31 cellular contexts compared by ENCODE assay signal in genomic region chr20:15627501-15627903, GRCh38.
DNase-seq lines count a peak whose midpoint lies in the region; ATAC-seq, FAIRE-seq and TF ChIP-seq lines count a peak whose summit lies in the region.
"Had no signal": no experiment of that assay in that cellular context is flagged by ENCODE, and none has a peak within 500 bp of the region (broad histone marks: within the 10 kb centered on the region; RNA-seq: fewer than 3 reads in every experiment).

No MANE protein-coding gene starts in this region.

- no peak overlapping the region for H3K4me3 Mint-ChIP-seq in endodermal cell
- no peak overlapping the region for H3K4me3 Mint-ChIP-seq in stimulated activated memory B cell treated with anti-CD40 and anti-IgM and Interleukin-4, amounts not matched to agents 10 μg/mL and 1 μg/mL and 100 μg/mL, for 72 hours
- H3K4me3 Mint-ChIP-seq: CD14-positive monocyte; CD8-positive, alpha-beta memory T cell; IgD-negative memory B cell had no signal

- peak; percentile 32 for FAIRE-seq in A549 (lab: Jason Lieb, UNC)
- FAIRE-seq: GM18507, HTR-8/SVneo had no signal

- H3K4me3 ChIP-seq in A549: no peak overlapping the region
- H3K4me3 ChIP-seq in HUES6 (ENCODE audit: low read depth, low read length): peak overlapping the region; percentile 27
- no peak overlapping the region for H3K4me3 ChIP-seq in endodermal cell (ENCODE audit: low read length)
- peak overlapping the region; percentile 34; the same call in 1 of the 2 replicates for H3K4me3 ChIP-seq in iPS-20b (ENCODE audit: low read length)
- H3K4me3 ChIP-seq: PC-9, SJCRH30 had no signal

- no peak for TF ChIP-seq RAD21 in A549 (conservative IDR thresholded peaks at IDR 0.05 in 1 of 2, IDR thresholded peaks at IDR 0.05 in 1 of 2)

- H3K9me3 Mint-ChIP-seq in endodermal cell: peaks cover 2% of the 10 kb centered on the region
- no peaks in the 10 kb centered on the region for H3K9me3 Mint-ChIP-seq in stimulated activated memory B cell treated with anti-CD40 and anti-IgM and Interleukin-4, amounts not matched to agents 10 μg/mL and 1 μg/mL and 100 μg/mL, for 72 hours

- H3K36me3 Mint-ChIP-seq in endodermal cell (ENCODE audit: low read depth): no peaks in the 10 kb centered on the region
- no peaks in the 10 kb centered on the region for H3K36me3 Mint-ChIP-seq in stimulated activated memory B cell treated with anti-CD40 and anti-IgM and Interleukin-4, amounts not matched to agents 10 μg/mL and 1 μg/mL and 100 μg/mL, for 72 hours
- H3K36me3 Mint-ChIP-seq: CD14-positive monocyte; CD8-positive, alpha-beta memory T cell had no signal

- TF ChIP-seq CTCF in A549 (IDR thresholded peaks at IDR 0.05) (no peak), endodermal cell (conservative IDR thresholded peaks at IDR 0.05) (no peak)

- H3K27me3 ChIP-seq in HUES6 (ENCODE audit: control insufficient read depth, insufficient read depth, low read length): no peaks in the 10 kb centered on the region
- no peaks in the 10 kb centered on the region for H3K27me3 ChIP-seq in endodermal cell (ENCODE audit: control insufficient read depth, insufficient read depth, low read length, poor library complexity, severe bottlenecking)
- no peaks in the 10 kb centered on the region for H3K27me3 ChIP-seq in iPS-20b (ENCODE audit: insufficient read depth, low read length)
- H3K27me3 ChIP-seq: BE2C, SJCRH30 had no signal

- no peak for TF ChIP-seq EP300 in A549 (IDR thresholded peaks at IDR 0.05)

- H3K27ac Mint-ChIP-seq in endodermal cell: no peak overlapping the region
- no peak overlapping the region for H3K27ac Mint-ChIP-seq in stimulated activated memory B cell treated with anti-CD40 and anti-IgM and Interleukin-4, amounts not matched to agents 10 μg/mL and 1 μg/mL and 100 μg/mL, for 72 hours
- H3K27ac Mint-ChIP-seq: CD14-positive monocyte; CD8-positive, alpha-beta memory T cell had no signal

- no peaks in the 10 kb centered on the region for H3K36me3 ChIP-seq in HUES6 (ENCODE audit: control insufficient read depth, insufficient read depth, low read length)
- H3K36me3 ChIP-seq in endodermal cell (ENCODE audit: control insufficient read depth, insufficient read depth, low read length): no peaks in the 10 kb centered on the region
- H3K36me3 ChIP-seq in iPS-20b (ENCODE audit: insufficient read depth, low read depth, low read length): no peaks in the 10 kb centered on the region
- H3K36me3 ChIP-seq: BE2C, SJCRH30 had no signal

- H3K9ac ChIP-seq in HUES6 (ENCODE audit: low read length) (no peak overlapping the region), endodermal cell (ENCODE audit: extremely low read depth, low read length, poor library complexity, severe bottlenecking) (no peak overlapping the region), iPS-20b (ENCODE audit: low read depth, low read length) (no peak overlapping the region)
- H3K9ac ChIP-seq: KMS-11 had no signal

- no peak for ATAC-seq in A549
- no peak for ATAC-seq in stimulated activated memory B cell treated with anti-CD40 and anti-IgM and Interleukin-4, amounts not matched to agents 10 μg/mL and 1 μg/mL and 100 μg/mL, for 72 hours
- ATAC-seq: Right ventricle myocardium inferior, SK-N-SH treated with all-trans-retinoic acid at 6 μM for 48 hours had no signal

- POLR2A ChIA-PET in A549 (lab: Yijun Ruan, JAX): no interaction called here

- H3K27ac ChIP-seq in A549 (no peak overlapping the region), HUES6 (ENCODE audit: low read depth, low read length) (peak overlapping the region; percentile 60; the same call in 1 of the 2 replicates), endodermal cell (ENCODE audit: low read depth, low read length) (no peak overlapping the region), iPS-20b (ENCODE audit: low read length) (no peak overlapping the region)
- H3K27ac ChIP-seq: 22Rv1, KMS-11, PC-9, SJCRH30 had no signal

- H3K4me2 ChIP-seq in A549: no peak overlapping the region
- H3K4me2 ChIP-seq: KMS-11, PC-9 had no signal

- peaks cover 13% of the 10 kb centered on the region for H3K4me1 Mint-ChIP-seq in endodermal cell
- H3K4me1 Mint-ChIP-seq in stimulated activated memory B cell treated with anti-CD40 and anti-IgM and Interleukin-4, amounts not matched to agents 10 μg/mL and 1 μg/mL and 100 μg/mL, for 72 hours: no peaks in the 10 kb centered on the region
- H3K4me1 Mint-ChIP-seq: CD14-positive monocyte; CD8-positive, alpha-beta memory T cell; IgD-negative memory B cell had no signal

- no peaks in the 10 kb centered on the region for H3K9me3 ChIP-seq in A549
- no peaks in the 10 kb centered on the region for H3K9me3 ChIP-seq in HUES6 (ENCODE audit: control insufficient read depth, insufficient read depth, low read depth, low read length)
- no peaks in the 10 kb centered on the region for H3K9me3 ChIP-seq in endodermal cell (ENCODE audit: control insufficient read depth, low read length)
- H3K9me3 ChIP-seq in iPS-20b (ENCODE audit: insufficient read depth, low read depth, low read length): no peaks in the 10 kb centered on the region
- H3K9me3 ChIP-seq: BE2C, SJCRH30 had no signal

- no peaks in the 10 kb centered on the region for H3K27me3 Mint-ChIP-seq in endodermal cell (ENCODE audit: insufficient read depth)
- H3K27me3 Mint-ChIP-seq in stimulated activated memory B cell treated with anti-CD40 and anti-IgM and Interleukin-4, amounts not matched to agents 10 μg/mL and 1 μg/mL and 100 μg/mL, for 72 hours: peaks cover 2% of the 10 kb centered on the region
- H3K27me3 Mint-ChIP-seq: IgD-negative memory B cell had no signal

- no peak for TF ChIP-seq POLR2A in A549 (IDR thresholded peaks at IDR 0.05; ENCODE audit: low read length)

- no peaks in the 10 kb centered on the region for H3K4me1 ChIP-seq in A549
- H3K4me1 ChIP-seq in HUES6 (ENCODE audit: control insufficient read depth, insufficient read depth, low read length): peaks cover 19% of the 10 kb centered on the region
- no peaks in the 10 kb centered on the region for H3K4me1 ChIP-seq in endodermal cell (ENCODE audit: control insufficient read depth, insufficient read depth, low read length)
- H3K4me1 ChIP-seq in iPS-20b (ENCODE audit: insufficient read depth, low read length): peaks cover 11% of the 10 kb centered on the region; the same call in 1 of the 2 replicates
- H3K4me1 ChIP-seq: BE2C, SJCRH30 had no signal

- DNase-seq in A549 (ENCODE audit: low read depth in 1 of 2, low spot score in 1 of 2): no peak
- peak; percentile 71 for DNase-seq in endodermal cell
- DNase-seq in activated effector memory CD4-positive, alpha-beta T cell treated with Interleukin-2 at 50 U/mL for 16 hours: no peak
- DNase-seq in D341Med (ENCODE audit: low spot score): no peak
- DNase-seq: ACHN; BE2C; CD8-positive, alpha-beta memory T cell; DMS153; DND-41; HCEC 1CT; MM.1S; NCI-H1048; NCI-H1417; NCI-H1694 treated with DMSO at 0.1 percent for 48 hours; NCI-H2081 treated with DMSO at 0.1 percent for 48 hours; NCI-H2171; NCI-H345; NCI-H510A treated with DMSO at 0.1 percent for 48 hours; PC-9; SJCRH30 had no signal

- CTCF ChIA-PET in A549 (lab: Yijun Ruan, JAX): no interaction called here

TF ChIP-seq in A549, 52 proteins besides CTCF, POLR2A, EP300 and RAD21:
- no peak for TF ChIP-seq NFE2L2 (conservative IDR thresholded peaks at IDR 0.05; ENCODE audit: low read length)
- TF ChIP-seq CHD2 (IDR thresholded peaks at IDR 0.05; ENCODE audit: low read length, partially characterized antibody): no peak
- no peak for TF ChIP-seq NR3C1 (IDR thresholded peaks at IDR 0.05)
- no peak for TF ChIP-seq KDM5A (IDR thresholded peaks at IDR 0.05)
- TF ChIP-seq BCL3 (IDR thresholded peaks at IDR 0.05): no peak
- no peak for TF ChIP-seq MAX (IDR thresholded peaks at IDR 0.05)
- TF ChIP-seq RCOR1 (IDR thresholded peaks at IDR 0.05; ENCODE audit: low read depth, low read length): no peak
- no peak for TF ChIP-seq HDAC2 (IDR thresholded peaks at IDR 0.05)
- TF ChIP-seq CHD4 (IDR thresholded peaks at IDR 0.05; ENCODE audit: borderline replicate concordance): no peak
- TF ChIP-seq HES2 (IDR thresholded peaks at IDR 0.05): no peak
- TF ChIP-seq HOXA7 (CRISPR knock-in tag; IDR thresholded peaks at IDR 0.05): no peak
- TF ChIP-seq PBX3 (IDR thresholded peaks at IDR 0.05): no peak
TF ChIP-seq in A549: peak in this region for 0.

Comparison
In these comparisons a context has a peak if more than half of its experiments do, and no peak if none do; other contexts are left out.
1. H3K4me3 ChIP-seq: peak in HUES6 (single experiment) and iPS-20b (single experiment); none in A549 (single experiment) and endodermal cell (single experiment).